Comparison of ENCODE assay signal across 23 cellular contexts in the genomic region with DNA sequence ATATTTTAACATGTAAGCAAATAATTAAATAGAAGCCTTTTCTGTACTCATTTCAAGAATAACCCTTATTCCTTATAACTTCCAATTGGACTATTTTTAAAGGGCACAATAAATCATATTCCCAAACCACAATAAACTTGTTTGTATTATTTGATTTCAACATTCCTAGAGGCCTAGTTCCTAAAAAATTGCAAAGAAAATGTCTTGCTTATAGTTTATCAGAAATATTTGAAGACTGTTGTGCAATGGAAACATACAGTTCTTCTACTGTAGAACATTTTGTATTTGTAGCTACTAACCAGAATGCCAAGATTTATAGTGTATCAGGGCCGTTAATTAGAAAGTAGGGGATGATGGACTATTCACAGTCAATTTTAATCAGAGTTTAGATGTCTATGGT.
"Had no signal": no experiment of that assay in that cellular context is flagged by ENCODE, and none has a peak within 500 bp of the region (broad histone marks: within the 10 kb centered on the region; RNA-seq: fewer than 3 reads in every experiment).

No MANE protein-coding gene starts in this region.

- H3K4me1 ChIP-seq: colonic mucosa, esophagus squamous epithelium, foreskin keratinocyte, gastroesophageal sphincter, heart left ventricle, left lung, lower lobe of right lung had no signal

- H3K4me1 Mint-ChIP-seq: immature natural killer cell; memory B cell; naive thymus-derived CD4-positive, alpha-beta T cell had no signal

- H3K27ac Mint-ChIP-seq: dendritic cell treated with granulocyte-macrophage colony-stimulating factor and Interleukin-4, amounts not matched to agents 40 ng/mL and 50 ng/mL, for 4 days; effector memory CD8-positive, alpha-beta T cell; endodermal cell; immature natural killer cell; memory B cell; naive thymus-derived CD4-positive, alpha-beta T cell had no signal

- H3K27me3 ChIP-seq: colonic mucosa, esophagus squamous epithelium, foreskin keratinocyte, gastroesophageal sphincter, heart left ventricle, hepatocyte, left lung had no signal

- H3K36me3 Mint-ChIP-seq: immature natural killer cell; memory B cell; naive thymus-derived CD4-positive, alpha-beta T cell had no signal

- H3K9me3 ChIP-seq: colonic mucosa had no signal

- H3K4me3 ChIP-seq: colonic mucosa, esophagus squamous epithelium, gastroesophageal sphincter, heart left ventricle, hepatocyte, left lung, lower lobe of right lung had no signal

- H3K36me3 ChIP-seq: colonic mucosa, esophagus squamous epithelium, gastroesophageal sphincter, heart left ventricle, left lung, lower lobe of right lung had no signal

- H3K27me3 Mint-ChIP-seq: dendritic cell treated with granulocyte-macrophage colony-stimulating factor and Interleukin-4, amounts not matched to agents 40 ng/mL and 50 ng/mL, for 4 days; effector memory CD8-positive, alpha-beta T cell; memory B cell; naive thymus-derived CD4-positive, alpha-beta T cell had no signal

- ATAC-seq: effector memory CD8-positive, alpha-beta T cell; esophagus mucosa; foreskin keratinocyte; gastroesophageal sphincter; heart left ventricle; left cardiac atrium; left lung; left ventricle myocardium superior; lower lobe of right lung; naive thymus-derived CD4-positive, alpha-beta T cell had no signal

- H3K4me3 Mint-ChIP-seq: dendritic cell treated with granulocyte-macrophage colony-stimulating factor and Interleukin-4, amounts not matched to agents 40 ng/mL and 50 ng/mL, for 4 days; effector memory CD8-positive, alpha-beta T cell; endodermal cell; immature natural killer cell; memory B cell; naive thymus-derived CD4-positive, alpha-beta T cell had no signal

- DNase-seq: colonic mucosa; cortex of kidney; effector CD8-positive, alpha-beta T cell; effector memory CD8-positive, alpha-beta T cell; endodermal cell; erythroblast; esophagus squamous epithelium; foreskin keratinocyte; heart left ventricle; hypothalamus; immature natural killer cell; left cardiac atrium; left lung; left ventricle myocardium superior; lower lobe of right lung; mesendoderm; midbrain; naive thymus-derived CD4-positive, alpha-beta T cell had no signal
